1 cellular context compared by ENCODE assay signal in genomic region chr11:17280494-17281127, GRCh38.
TF ChIP-seq lines count a peak whose summit lies in the region.

No MANE protein-coding gene starts in this region.

TF ChIP-seq in K562, 482 proteins besides CTCF, POLR2A, EP300 and RAD21 (continued from another document and continues in another):
- no peak for TF ChIP-seq NR4A1 (CRISPR knock-in tag; IDR thresholded peaks at IDR 0.05)
- 0 out of 2 replicates have a peak, but pooled peaks have one; percentile 34 for TF ChIP-seq NR4A1 (tag; IDR thresholded peaks at IDR 0.05)
- TF ChIP-seq HSF4 (CRISPR knock-in tag; IDR thresholded peaks at IDR 0.05; ENCODE audit: borderline replicate concordance): no peak
- TF ChIP-seq HBP1 (CRISPR knock-in tag; IDR thresholded peaks at IDR 0.05): no peak
- TF ChIP-seq ZNF318 (IDR thresholded peaks at IDR 0.05; ENCODE audit: borderline replicate concordance in 1 of 2, low read depth in 1 of 2): no peak
- no peak for TF ChIP-seq SIN3A (IDR thresholded peaks at IDR 0.05; ENCODE audit: borderline replicate concordance in 2 of 2, control insufficient read depth in 1 of 2, low read depth in 2 of 2, low read length in 2 of 2)
- peak; percentile 77; the same call in 1 of the 2 replicates for TF ChIP-seq DMBX1 (CRISPR knock-in tag; IDR thresholded peaks at IDR 0.05; ENCODE audit: borderline replicate concordance)
- no peak for TF ChIP-seq ZNF121 (CRISPR knock-in tag; conservative IDR thresholded peaks at IDR 0.05)
- no peak for TF ChIP-seq NR0B1 (IDR thresholded peaks at IDR 0.05; ENCODE audit: partially characterized antibody)
- TF ChIP-seq ZNF239 (CRISPR knock-in tag; IDR thresholded peaks at IDR 0.05): no peak
- TF ChIP-seq GTF2F1 (IDR thresholded peaks at IDR 0.05; ENCODE audit: low read depth, low read length): no peak
- peak; percentile 13; the same call in 1 of the 2 replicates for TF ChIP-seq ELF2 (CRISPR knock-in tag; IDR thresholded peaks at IDR 0.05)
- no peak for TF ChIP-seq ARID2 (IDR thresholded peaks at IDR 0.05)
- TF ChIP-seq ZNF280B (CRISPR knock-in tag; IDR thresholded peaks at IDR 0.05): no peak
- TF ChIP-seq PRDM10 (IDR thresholded peaks at IDR 0.05; ENCODE audit: partially characterized antibody): no peak
- TF ChIP-seq ZNF395 (CRISPR knock-in tag; IDR thresholded peaks at IDR 0.05): no peak
- TF ChIP-seq CREB5 (CRISPR knock-in tag; IDR thresholded peaks at IDR 0.05): no peak
- no peak for TF ChIP-seq COPS2 (conservative IDR thresholded peaks at IDR 0.05)
- TF ChIP-seq HOXB6 (CRISPR knock-in tag; IDR thresholded peaks at IDR 0.05; ENCODE audit: borderline replicate concordance): no peak
- no peak for TF ChIP-seq FOSL1 (tag; conservative IDR thresholded peaks at IDR 0.05)
- TF ChIP-seq CXXC5 (CRISPR knock-in tag; IDR thresholded peaks at IDR 0.05): no peak; the same call in none of the 2 replicates
- TF ChIP-seq HDAC1 (IDR thresholded peaks at IDR 0.05): no peak
- TF ChIP-seq ZNF134 (CRISPR knock-in tag; conservative IDR thresholded peaks at IDR 0.05): no peak
- no peak for TF ChIP-seq FIP1L1 (IDR thresholded peaks at IDR 0.05; ENCODE audit: low read depth, low read length, poor library complexity, severe bottlenecking)
- no peak for TF ChIP-seq CEBPZ (IDR thresholded peaks at IDR 0.05; ENCODE audit: borderline replicate concordance, low read depth, low read length)
- no peak for TF ChIP-seq ELF1 (tag; IDR thresholded peaks at IDR 0.05)
- TF ChIP-seq RCOR1 (IDR thresholded peaks at IDR 0.05; ENCODE audit: borderline replicate concordance in 1 of 2, low read depth in 2 of 2, low read length in 2 of 2): peak in 1 of 2 experiments; percentile 82; a peak in 2 of 4 replicates
- no peak for TF ChIP-seq ZNF449 (CRISPR knock-in tag; IDR thresholded peaks at IDR 0.05)
